Comparison of ENCODE assay signal across 16 cellular contexts in genomic region chr16:62408760-62409159, GRCh38.
"Had no signal": no experiment of that assay in that cellular context is flagged by ENCODE, and none has a peak within 500 bp of the region (broad histone marks: within the 10 kb centered on the region; RNA-seq: fewer than 3 reads in every experiment).

No MANE protein-coding gene starts in this region.

- H3K27ac ChIP-seq: dorsolateral prefrontal cortex, esophagus squamous epithelium, upper lobe of left lung, VCaP had no signal

- H3K9me3 ChIP-seq: esophagus squamous epithelium, upper lobe of left lung had no signal

- ATAC-seq: activated CD8-positive, alpha-beta T cell treated with anti-CD3 and anti-CD28 coated beads for 36 hours; activated naive CD8-positive, alpha-beta T cell treated with anti-CD3 and anti-CD28 coated beads, Interleukin-2, amount 50 U/mL, for 24 hours; mucosa of descending colon; natural killer cell; sciatic nerve had no signal

- H3K4me3 ChIP-seq: dorsolateral prefrontal cortex, esophagus squamous epithelium, mucosa of descending colon, upper lobe of left lung had no signal

- DNase-seq: activated CD4-positive, alpha-beta T cell treated with anti-CD3 and anti-CD28 coated beads for 4 hours; activated CD8-positive, alpha-beta memory T cell treated with anti-CD3 and anti-CD28 coated beads, Interleukin-2, amount 50 U/mL, for 4 hours; activated CD8-positive, alpha-beta T cell treated with anti-CD3 and anti-CD28 coated beads for 36 hours; activated naive CD4-positive, alpha-beta T cell treated with Interleukin-2 at 50 U/mL for 16 hours; activated naive CD8-positive, alpha-beta T cell treated with anti-CD3 and anti-CD28 coated beads, Interleukin-2, amount 50 U/mL, for 24 hours; dorsolateral prefrontal cortex; esophagus squamous epithelium; foreskin fibroblast; natural killer cell; stimulated activated CD4-positive, alpha-beta T cell treated with anti-CD3 and anti-CD28 coated beads, Interleukin-2, amount 100 ng/mL, for 24 hours; stimulated activated naive CD4-positive, alpha-beta T cell treated with Interleukin-2 at 50 U/mL for 16 hours; T-helper 9 cell had no signal

- H3K36me3 ChIP-seq: esophagus squamous epithelium, upper lobe of left lung had no signal

- H3K4me1 ChIP-seq: esophagus squamous epithelium, upper lobe of left lung had no signal

- H3K27me3 ChIP-seq: dorsolateral prefrontal cortex, esophagus squamous epithelium, upper lobe of left lung had no signal
